ENCODE assay signal across 8 cellular contexts in the genomic region with DNA sequence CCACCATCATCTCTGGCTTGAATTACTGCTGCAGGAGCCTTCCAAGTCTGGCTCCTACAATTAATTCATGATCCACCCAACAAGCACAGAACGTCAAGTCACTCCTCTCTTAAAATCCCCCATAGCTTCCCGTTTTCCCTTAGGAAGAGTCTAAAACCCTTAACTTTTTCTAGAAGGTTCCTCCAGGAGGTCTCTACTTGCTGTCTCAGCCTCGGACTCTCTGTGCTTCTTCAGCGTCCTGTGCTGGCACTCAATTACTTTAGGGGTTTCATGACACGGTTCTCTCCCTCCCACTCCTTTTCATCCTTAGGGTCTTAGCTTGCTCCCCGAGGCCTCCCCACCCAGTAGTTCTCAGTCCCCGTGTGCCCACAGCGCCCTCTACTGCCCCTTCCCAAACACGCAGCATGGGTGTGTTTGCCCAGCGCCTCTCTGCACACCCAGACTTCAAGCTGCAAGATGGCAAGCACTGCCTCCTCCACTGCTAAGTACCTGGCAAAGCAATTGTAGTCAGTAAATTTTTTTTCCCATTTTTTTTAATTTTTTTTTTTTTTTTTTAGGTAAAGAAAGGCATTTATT. TPM values are rescaled to one million over a fixed set of nuclear protein-coding genes. Genes with fewer than 3 reads are reported as not detected.
DNase-seq lines count a peak whose midpoint lies in the region; ATAC-seq lines count a peak whose summit lies in the region.

No MANE protein-coding gene starts in this region.

- no peak overlapping the region for H3K27ac Mint-ChIP-seq in effector memory CD8-positive, alpha-beta T cell
- peak overlapping the region in 4 of 6 donors; percentile 41 to 84 (median 56) for H3K27ac Mint-ChIP-seq in naive B cell

- H3K9me3 Mint-ChIP-seq in effector memory CD8-positive, alpha-beta T cell = no peaks in the 10 kb centered on the region
- H3K9me3 Mint-ChIP-seq in naive B cell = peaks cover 0 to 5% (median 0%) of the 10 kb centered on the region in 7 donors

- peaks cover 14 to 18% of the 10 kb centered on the region in 2 donors for H3K4me1 Mint-ChIP-seq in effector memory CD8-positive, alpha-beta T cell (ENCODE audit: low read depth in 2 of 2)
- H3K4me1 Mint-ChIP-seq in naive B cell = peaks cover 24 to 31% (median 30%) of the 10 kb centered on the region in 3 donors

- DNase-seq in GM04504 (ENCODE audit: low read depth) = peak; percentile 10
- peak; percentile 46 for DNase-seq in M059J (ENCODE audit: low read depth)
- peak; percentile 58 for DNase-seq in activated CD4-positive, alpha-beta T cell treated with anti-CD3 and anti-CD28 coated beads, Interleukin-2, amount 50 U/mL, for 1 hour
- peak; percentile 57 to 66 (median 59) for DNase-seq in effector memory CD8-positive, alpha-beta T cell
- DNase-seq in naive B cell = peak; percentile 39
- peak; percentile 15 for DNase-seq in stromal cell of bone marrow (ENCODE audit: low read depth)

- peaks cover 17% of the 10 kb centered on the region for H3K36me3 Mint-ChIP-seq in effector memory CD8-positive, alpha-beta T cell (ENCODE audit: insufficient read depth)
- no peaks in the 10 kb centered on the region for H3K36me3 Mint-ChIP-seq in naive B cell

- H3K4me3 Mint-ChIP-seq in effector memory CD8-positive, alpha-beta T cell = peak overlapping the region in 1 of 2 donors; percentile 15
- H3K4me3 Mint-ChIP-seq in naive B cell = peak overlapping the region in 7 of 8 donors; percentile 30 to 88 (median 69)

- peak; percentile 81 for ATAC-seq in effector memory CD8-positive, alpha-beta T cell (replicated peaks)
- ATAC-seq in naive B cell (ENCODE audit: low read depth in 2 of 2) (peak in 1 of 2 donors; percentile 58), HG02938 (IDR thresholded peaks at IDR 0.05; ENCODE audit: unreplicated experiment) (no peak), GM18502 (IDR thresholded peaks at IDR 0.05; ENCODE audit: poor library complexity, unreplicated experiment) (no peak)

- H3K27me3 Mint-ChIP-seq in effector memory CD8-positive, alpha-beta T cell = no peaks in the 10 kb centered on the region
- H3K27me3 Mint-ChIP-seq in naive B cell = peaks cover 0 to 6% (median 0%) of the 10 kb centered on the region in 3 donors

RNA-seq across cellular contexts. Expression of gene MAP3K10, which starts 25.8 kb away (rescaled TPM):
- 5.0 and 13.4 TPM in 2 replicates for total RNA-seq in M059J (2014; rRNA removed; shearing (Covaris generic))
- 1 to 10 TPM in 1 of 6 donors, under 1 TPM in 2, not detected in 3; 0.13 to 1.3 (median 0.21) TPM for polyA plus RNA-seq in naive B cell (ENCODE audit: low read depth in 6 of 6)

RNA-seq across cellular contexts. Expression of gene TTC9B, which starts 52.7 kb away (rescaled TPM):
- not detected in 2 replicates for total RNA-seq in M059J (2014; rRNA removed; shearing (Covaris generic))
- not detected for polyA plus RNA-seq in naive B cell (ENCODE audit: low read depth in 6 of 6)

Comparison
In these comparisons a context has a peak if more than half of its experiments do, and no peak if none do; other contexts are left out.
1. H3K27ac Mint-ChIP-seq: peak in naive B cell (4 of 6); none in effector memory CD8-positive, alpha-beta T cell (0 of 2).
2. Peak in every context shown above with its lines, with median percentiles within 50 percentile points of each other: DNase-seq.